In genomic region chr3:194723846-194724618, GRCh38 we compare ENCODE assay signal across 19 cellular contexts.
"Had no signal": no experiment of that assay in that cellular context is flagged by ENCODE, and none has a peak within 500 bp of the region (broad histone marks: within the 10 kb centered on the region; RNA-seq: fewer than 3 reads in every experiment).

No MANE protein-coding gene starts in this region.

- H3K36me3 Mint-ChIP-seq: naive thymus-derived CD4-positive, alpha-beta T cell; type B pancreatic cell had no signal

- H3K27me3 ChIP-seq: gastrocnemius medialis, heart right ventricle, ovary, right atrium auricular region, stomach had no signal

- H3K9me3 ChIP-seq: gastrocnemius medialis, heart right ventricle, ovary, right atrium auricular region, stomach, thoracic aorta had no signal

- H3K27ac ChIP-seq: dorsolateral prefrontal cortex, gastrocnemius medialis, heart right ventricle, ovary, right atrium auricular region, thoracic aorta had no signal

- H3K9me3 Mint-ChIP-seq: neural crest cell, type B pancreatic cell had no signal

- H3K4me3 Mint-ChIP-seq: naive thymus-derived CD4-positive, alpha-beta T cell; neural crest cell; type B pancreatic cell had no signal

- H3K27ac Mint-ChIP-seq: naive thymus-derived CD4-positive, alpha-beta T cell had no signal

- H3K36me3 ChIP-seq: gastrocnemius medialis, heart right ventricle, ovary, right atrium auricular region, stomach, thoracic aorta had no signal

- DNase-seq: cortex of kidney; dorsolateral prefrontal cortex; effector CD8-positive, alpha-beta T cell; gastrocnemius medialis; heart right ventricle; left ventricle myocardium superior; mesenchymal stem cell; naive thymus-derived CD4-positive, alpha-beta T cell; ovary; small intestine; stimulated activated CD4-positive, alpha-beta T cell treated with anti-CD3 and anti-CD28 coated beads, Interleukin-12 subunit alpha, Interleukin-12 subunit beta, amount 100 ng/mL, for 4 hours; stimulated activated naive CD4-positive, alpha-beta T cell; stomach; substantia nigra had no signal

- ATAC-seq: gastrocnemius medialis; heart right ventricle; left ventricle myocardium superior; naive thymus-derived CD4-positive, alpha-beta T cell had no signal

- H3K4me3 ChIP-seq: dorsolateral prefrontal cortex, gastrocnemius medialis, heart right ventricle, lung, ovary, right atrium auricular region, stomach, thoracic aorta had no signal

- H3K4me1 ChIP-seq: gastrocnemius medialis, heart right ventricle, right atrium auricular region had no signal
